8 cellular contexts compared by ENCODE assay signal in the genomic region with DNA sequence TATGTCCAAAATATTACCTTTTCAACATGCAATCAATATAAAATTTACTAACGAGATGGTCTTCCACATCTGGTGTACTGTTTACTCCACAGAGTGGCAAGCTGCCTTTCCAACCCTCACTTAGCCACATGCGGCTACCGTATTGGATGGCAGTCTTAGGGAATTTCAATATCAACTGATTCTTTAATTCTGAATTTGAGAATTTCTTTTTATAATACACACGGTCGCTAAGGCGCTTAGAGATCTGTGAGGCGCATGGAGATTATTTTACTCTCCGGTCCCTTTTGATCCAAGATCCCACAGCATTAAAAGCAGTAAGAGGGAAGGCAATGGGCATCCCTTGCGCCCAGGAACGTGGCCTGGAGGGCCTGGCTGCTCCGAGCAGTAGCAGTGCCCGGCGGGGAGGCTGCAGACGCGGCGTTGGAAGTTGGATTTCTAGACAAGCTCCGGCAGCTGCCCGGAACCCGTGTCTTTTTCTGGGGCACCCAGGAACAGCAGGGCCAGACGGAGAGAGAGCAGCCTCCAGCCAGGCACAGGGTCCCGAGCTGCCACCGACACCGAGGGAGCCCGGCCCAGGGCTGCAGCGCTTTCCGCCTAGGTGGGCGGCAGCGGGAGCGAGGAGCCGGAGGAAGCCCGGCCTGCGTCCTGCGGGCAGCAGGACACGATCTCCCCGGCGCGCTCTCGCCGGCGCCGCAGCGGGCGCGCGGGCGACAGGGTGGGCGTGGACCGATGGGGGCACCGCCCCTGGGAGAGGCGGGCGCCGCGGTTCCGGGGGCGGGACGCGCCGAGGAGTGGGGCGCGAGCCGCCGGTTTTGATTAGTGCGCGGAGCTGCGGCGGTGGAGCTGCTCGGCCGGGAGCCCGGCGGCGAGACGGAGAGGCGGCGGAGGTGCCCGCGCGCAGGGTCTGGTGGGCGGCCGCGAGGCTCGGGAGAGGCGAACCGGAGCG. TPM values are rescaled to one million over a fixed set of nuclear protein-coding genes. Genes with fewer than 3 reads are reported as not detected.
DNase-seq lines count a peak whose midpoint lies in the region; ATAC-seq and TF ChIP-seq lines count a peak whose summit lies in the region.

TSS of gene UGCG (plus strand) at position 819 of the 946 bp plus-strand sequence. CDS start 402 bp downstream, outside the sequence.

- DNase-seq in AG20443 (ENCODE audit: low spot score) (peak; percentile 98), NCI-H510A treated with DMSO at 0.1 percent for 48 hours (lab: John Stamatoyannopoulos, UW) (peak; percentile 92), coronary artery (ENCODE audit: low spot score) (peak; percentile 89), left lung (peak; percentile 92 to 99)
- peak; percentile 82 for DNase-seq in activated CD4-positive, alpha-beta T cell treated with anti-CD3 and anti-CD28 coated beads, Interleukin-2, amount 10 ng/mL, durations not matched to agents 7 days and 5 days
- DNase-seq in stimulated activated CD4-positive, alpha-beta T cell treated with anti-CD3 and anti-CD28 coated beads, Interleukin-2, amount 100 ng/mL, for 4 hours (ENCODE audit: low read depth) = peak; percentile 80

- no peaks in the 10 kb centered on the region for H3K27me3 ChIP-seq in left lung

- H3K9me3 Mint-ChIP-seq in activated CD4-positive, alpha-beta T cell treated with anti-CD3 and anti-CD28 coated beads, Interleukin-2, amount 10 ng/mL, durations not matched to agents 7 days and 5 days = no peaks in the 10 kb centered on the region

- H3K36me3 Mint-ChIP-seq in activated CD4-positive, alpha-beta T cell treated with anti-CD3 and anti-CD28 coated beads, Interleukin-2, amount 10 ng/mL, durations not matched to agents 7 days and 5 days (ENCODE audit: low read depth) = no peaks in the 10 kb centered on the region

- peaks cover 23% of the 10 kb centered on the region for H3K4me1 Mint-ChIP-seq in activated CD4-positive, alpha-beta T cell treated with anti-CD3 and anti-CD28 coated beads, Interleukin-2, amount 10 ng/mL, durations not matched to agents 7 days and 5 days

- TF ChIP-seq CTCF in coronary artery (IDR thresholded peaks at IDR 0.05) (no peak), left lung (IDR thresholded peaks at IDR 0.05) (no peak)

- peak within 1 kb of the TSS; percentile 93 for H3K27ac Mint-ChIP-seq in activated CD4-positive, alpha-beta T cell treated with anti-CD3 and anti-CD28 coated beads, Interleukin-2, amount 10 ng/mL, durations not matched to agents 7 days and 5 days

- H3K4me3 ChIP-seq in coronary artery = peak within 1 kb of the TSS; percentile 73
- H3K4me3 ChIP-seq in left lung = peak within 1 kb of the TSS; percentile 89 to 96

- H3K4me1 ChIP-seq in left lung = peaks cover 28 to 43% of the 10 kb centered on the region in 2 donors

- H3K27me3 Mint-ChIP-seq in activated CD4-positive, alpha-beta T cell treated with anti-CD3 and anti-CD28 coated beads, Interleukin-2, amount 10 ng/mL, durations not matched to agents 7 days and 5 days = no peaks in the 10 kb centered on the region

- POLR2A ChIA-PET in activated CD4-positive, alpha-beta T cell treated with anti-CD3 and anti-CD28 coated beads, Interleukin-2, amount 10 ng/mL, durations not matched to agents 7 days and 5 days (lab: Charles Lee) = interaction anchor here (0.7 kb wide), 1 partner anchor 20 kb away, joined by 3 read pairs; no protein-coding TSS in a partner anchor

- H3K27ac ChIP-seq in coronary artery (peak within 1 kb of the TSS; percentile 86 to 94), left lung (peak within 1 kb of the TSS; percentile 92 to 97)

- intact Hi-C loops in left lung (cut with DNase I) = no loop called here

- CTCF ChIA-PET in activated CD4-positive, alpha-beta T cell treated with anti-CD3 and anti-CD28 coated beads, Interleukin-2, amount 10 ng/mL, durations not matched to agents 7 days and 5 days (lab: Charles Lee) = interaction anchor here (0.7 to 1.7 kb wide), 4 partner anchors 11 to 145 kb away, joined by 3 to 5 read pairs (median 4); no protein-coding TSS in a partner anchor

- no peaks in the 10 kb centered on the region for H3K9me3 ChIP-seq in left lung

- peak within 1 kb of the TSS; percentile 85 for H3K4me3 Mint-ChIP-seq in activated CD4-positive, alpha-beta T cell treated with anti-CD3 and anti-CD28 coated beads, Interleukin-2, amount 10 ng/mL, durations not matched to agents 7 days and 5 days

- H3K36me3 ChIP-seq in left lung = no peaks in the 10 kb centered on the region

- peak; percentile 80 for ATAC-seq in GM19035 (IDR thresholded peaks at IDR 0.05; ENCODE audit: unreplicated experiment)
- ATAC-seq in HG03354 (IDR thresholded peaks at IDR 0.05; ENCODE audit: poor library complexity, severe bottlenecking, unreplicated experiment) = peak; percentile 85
- peak; percentile 97 for ATAC-seq in left lung

RNA-seq across cellular contexts. Expression of gene UGCG, which starts in this region (rescaled TPM):
- total RNA-seq in activated CD4-positive, alpha-beta T cell treated with anti-CD3 and anti-CD28 coated beads, Interleukin-2, amount 10 ng/mL, durations not matched to agents 7 days and 5 days = 10 to 100 TPM; 21.8 to 23.2 TPM
- total RNA-seq in left lung = 10 to 100 TPM; 29.0 to 42.1 TPM

Comparison
In these comparisons a context has a peak if more than half of its experiments do, and no peak if none do; other contexts are left out.
1. Peak in every context shown above with its lines: DNase-seq, ATAC-seq, H3K4me3 ChIP-seq and H3K27ac ChIP-seq.